In genomic region chr17:79393358-79394038, GRCh38 we compare ENCODE assay signal across 8 cellular contexts.
A peak's percentile ranks its signal among the peaks of the same experiment; 100 is the strongest.
DNase-seq lines count a peak whose midpoint lies in the region; ATAC-seq and TF ChIP-seq lines count a peak whose summit lies in the region.

No MANE protein-coding gene starts in this region.

- DNase-seq in C1 segment of cervical spinal cord (lab: John Stamatoyannopoulos, UW) = peak in 13 of 14 donors; percentile 23 to 81 (median 42)
- DNase-seq in HFF-Myc (ENCODE audit: extremely low read depth, low read depth) = peak; percentile 21
- peak; percentile 88 for DNase-seq in NCI-H82 (lab: John Stamatoyannopoulos, UW)
- peak; percentile 13 to 35 for DNase-seq in activated CD8-positive, alpha-beta memory T cell treated with anti-CD3 and anti-CD28 coated beads for 4 hours (ENCODE audit: low read depth in 2 of 2)
- DNase-seq in effector CD8-positive, alpha-beta T cell (lab: John Stamatoyannopoulos, UW) = peak; percentile 46
- DNase-seq in medulla oblongata (ENCODE audit: extremely low spot score) = peak; percentile 80
- DNase-seq in stimulated activated CD8-positive, alpha-beta memory T cell treated with anti-CD3 and anti-CD28 coated beads, Interleukin-15, amount 100 ng/mL, for 24 hours (ENCODE audit: low read depth) = peak; percentile 59

- TF ChIP-seq CTCF in HFF-Myc (IDR thresholded peaks at IDR 0.05; ENCODE audit: low read depth, low read length, missing control alignments) = peak; percentile 97

- no peak for ATAC-seq in HG03095 (IDR thresholded peaks at IDR 0.05; ENCODE audit: unreplicated experiment)

- no peak overlapping the region for H3K4me3 ChIP-seq in HFF-Myc (replicated peaks; ENCODE audit: low read depth, low read length)

Comparison
In these comparisons a context has a peak if more than half of its experiments do, and no peak if none do; other contexts are left out.
1. DNase-seq: peak in every context shown above with its lines; median percentile 88 in NCI-H82; 80 in medulla oblongata; 59 in stimulated activated CD8-positive, alpha-beta memory T cell treated with anti-CD3 and anti-CD28 coated beads, Interleukin-15, amount 100 ng/mL, for 24 hours; 46 in effector CD8-positive, alpha-beta T cell; 42 in C1 segment of cervical spinal cord; 24 in activated CD8-positive, alpha-beta memory T cell treated with anti-CD3 and anti-CD28 coated beads for 4 hours; 21 in HFF-Myc.